ENCODE assay signal across 17 cellular contexts in genomic region chr17:31741371-31741770, GRCh38.
DNase-seq lines count a peak whose midpoint lies in the region; ATAC-seq and TF ChIP-seq lines count a peak whose summit lies in the region.
"Had no signal": no experiment of that assay in that cellular context is flagged by ENCODE, and none has a peak within 500 bp of the region (broad histone marks: within the 10 kb centered on the region; RNA-seq: fewer than 3 reads in every experiment).

No MANE protein-coding gene starts in this region.

- POLR2A ChIA-PET in AG04450 (lab: Yijun Ruan, JAX): interaction anchor here (0.7 kb wide), 1 partner anchor 294 kb away, joined by 8 read pairs; no protein-coding TSS in a partner anchor

- peaks cover 61% of the 10 kb centered on the region for H3K4me1 ChIP-seq in adipocyte (ENCODE audit: control insufficient read depth, insufficient read depth, low read length)
- H3K4me1 ChIP-seq: Caco-2 had no signal

- H3K27ac Mint-ChIP-seq in progenitor cell of endocrine pancreas: peak overlapping the region; percentile 47
- no peak overlapping the region for H3K27ac Mint-ChIP-seq in activated naive CD8-positive, alpha-beta T cell treated with anti-CD3 and anti-CD28 coated beads, Interleukin-2, amount 50 U/mL, for 24 hours
- H3K27ac Mint-ChIP-seq: H9 had no signal

- H3K9ac ChIP-seq in adipocyte (ENCODE audit: low read length): peak overlapping the region; percentile 43

- H3K36me3 Mint-ChIP-seq in progenitor cell of endocrine pancreas (ENCODE audit: insufficient read depth): no peaks in the 10 kb centered on the region
- no peaks in the 10 kb centered on the region for H3K36me3 Mint-ChIP-seq in activated naive CD8-positive, alpha-beta T cell treated with anti-CD3 and anti-CD28 coated beads, Interleukin-2, amount 50 U/mL, for 24 hours (ENCODE audit: low read depth)

- H3K27me3 Mint-ChIP-seq in progenitor cell of endocrine pancreas: peaks cover 3% of the 10 kb centered on the region
- H3K27me3 Mint-ChIP-seq in activated naive CD8-positive, alpha-beta T cell treated with anti-CD3 and anti-CD28 coated beads, Interleukin-2, amount 50 U/mL, for 24 hours: peaks cover 14% of the 10 kb centered on the region

- H3K27me3 ChIP-seq in AG04450 (ENCODE audit: control insufficient read depth, insufficient read depth, low read length): no peaks in the 10 kb centered on the region
- H3K27me3 ChIP-seq in adipocyte (replicated peaks; ENCODE audit: control insufficient read depth, insufficient read depth, low read length): no peaks in the 10 kb centered on the region

- H3K4me3 ChIP-seq in AG04450 (ENCODE audit: low read depth, low read length): no peak overlapping the region
- H3K4me3 ChIP-seq in adipocyte (ENCODE audit: low read length): no peak overlapping the region
- no peak overlapping the region for H3K4me3 ChIP-seq in fibroblast of villous mesenchyme (ENCODE audit: low read depth, low read length)

- no peaks in the 10 kb centered on the region for H3K36me3 ChIP-seq in adipocyte (ENCODE audit: control insufficient read depth, insufficient read depth, low read length, severe bottlenecking)

- ATAC-seq in HG03175 (IDR thresholded peaks at IDR 0.05; ENCODE audit: unreplicated experiment) (no peak), HG02970 (IDR thresholded peaks at IDR 0.05; ENCODE audit: low FRiP score, unreplicated experiment) (no peak)
- ATAC-seq in activated naive CD8-positive, alpha-beta T cell treated with anti-CD3 and anti-CD28 coated beads, Interleukin-2, amount 50 U/mL, for 24 hours: no peak

- H3K9me3 ChIP-seq in AG04450 (ENCODE audit: control insufficient read depth, insufficient read depth, low read length) (peaks cover 2% of the 10 kb centered on the region; the same call in 1 of the 2 replicates), adipocyte (ENCODE audit: control insufficient read depth, low read length) (no peaks in the 10 kb centered on the region)
- H3K9me3 ChIP-seq: Caco-2 had no signal

- peaks cover 14% of the 10 kb centered on the region for H3K4me1 Mint-ChIP-seq in progenitor cell of endocrine pancreas (ENCODE audit: low read depth)
- no peaks in the 10 kb centered on the region for H3K4me1 Mint-ChIP-seq in activated naive CD8-positive, alpha-beta T cell treated with anti-CD3 and anti-CD28 coated beads, Interleukin-2, amount 50 U/mL, for 24 hours

- CTCF ChIA-PET in AG04450 (lab: Charles Lee): no interaction called here

- H3K9me3 Mint-ChIP-seq in progenitor cell of endocrine pancreas (ENCODE audit: low read depth): no peaks in the 10 kb centered on the region
- H3K9me3 Mint-ChIP-seq in activated naive CD8-positive, alpha-beta T cell treated with anti-CD3 and anti-CD28 coated beads, Interleukin-2, amount 50 U/mL, for 24 hours: no peaks in the 10 kb centered on the region
- H3K9me3 Mint-ChIP-seq: H9 had no signal

- no peak for TF ChIP-seq CTCF in AG04450 (IDR thresholded peaks at IDR 0.05; ENCODE audit: low read depth, low read length)
- no peak for TF ChIP-seq CTCF in fibroblast of villous mesenchyme (IDR thresholded peaks at IDR 0.05; ENCODE audit: insufficient read depth, low read depth, low read length)
- TF ChIP-seq CTCF in progenitor cell of endocrine pancreas (IDR thresholded peaks at IDR 0.05; ENCODE audit: unreplicated experiment): no peak

- DNase-seq in AG04450 (ENCODE audit: low read depth, low spot score) (no peak), adipocyte (ENCODE audit: low read depth) (no peak), fibroblast of villous mesenchyme (ENCODE audit: low read depth) (peak; percentile 68), progenitor cell of endocrine pancreas (ENCODE audit: low spot score, unreplicated experiment) (no peak), NCI-H2227 (lab: John Stamatoyannopoulos, UW; ENCODE audit: unreplicated experiment) (no peak)
- no peak for DNase-seq in activated naive CD8-positive, alpha-beta T cell treated with anti-CD3 and anti-CD28 coated beads, Interleukin-2, amount 50 U/mL, for 24 hours
- DNase-seq: AML-193, Caco-2, H9, KG1, NCI-H1417 treated with DMSO at 0.1 percent for 48 hours, NCI-H1930, NCI-H446, NCI-H69, SHP77 treated with DMSO at 0.1 percent for 48 hours had no signal

- no peak overlapping the region for H3K4me3 Mint-ChIP-seq in progenitor cell of endocrine pancreas (ENCODE audit: low read depth)
- no peak overlapping the region for H3K4me3 Mint-ChIP-seq in activated naive CD8-positive, alpha-beta T cell treated with anti-CD3 and anti-CD28 coated beads, Interleukin-2, amount 50 U/mL, for 24 hours
- H3K4me3 Mint-ChIP-seq: H9 had no signal

- peak overlapping the region; percentile 71 for H3K27ac ChIP-seq in AG04450 (ENCODE audit: low read depth, low read length)
